1 cellular context compared by ENCODE assay signal in genomic region chr20:47533518-47534062, GRCh38.
TF ChIP-seq lines count a peak whose summit lies in the region.

No MANE protein-coding gene starts in this region.

TF ChIP-seq in GM23338, 12 proteins besides CTCF, POLR2A, EP300 and RAD21 (continued from another document):
- TF ChIP-seq ZNF462 (CRISPR knock-in tag; IDR thresholded peaks at IDR 0.05) (no peak), POLR2AphosphoS5 (IDR thresholded peaks at IDR 0.05; ENCODE audit: low read depth) (no peak), CREB1 (CRISPR knock-in tag; IDR thresholded peaks at IDR 0.05; ENCODE audit: low read depth) (no peak), ZNF331 (CRISPR knock-in tag; IDR thresholded peaks at IDR 0.05; ENCODE audit: low read depth) (no peak), REST (IDR thresholded peaks at IDR 0.05; ENCODE audit: unreplicated experiment) (no peak), ETS1 (IDR thresholded peaks at IDR 0.05) (no peak), EZH2phosphoT487 (IDR thresholded peaks at IDR 0.05; ENCODE audit: unreplicated experiment) (no peak), ZNF114 (CRISPR knock-in tag; IDR thresholded peaks at IDR 0.05) (no peak), EZH2 (IDR thresholded peaks at IDR 0.05; ENCODE audit: low read depth, unreplicated experiment) (no peak)
